Comparison of ENCODE assay signal across 8 cellular contexts in the genomic region with DNA sequence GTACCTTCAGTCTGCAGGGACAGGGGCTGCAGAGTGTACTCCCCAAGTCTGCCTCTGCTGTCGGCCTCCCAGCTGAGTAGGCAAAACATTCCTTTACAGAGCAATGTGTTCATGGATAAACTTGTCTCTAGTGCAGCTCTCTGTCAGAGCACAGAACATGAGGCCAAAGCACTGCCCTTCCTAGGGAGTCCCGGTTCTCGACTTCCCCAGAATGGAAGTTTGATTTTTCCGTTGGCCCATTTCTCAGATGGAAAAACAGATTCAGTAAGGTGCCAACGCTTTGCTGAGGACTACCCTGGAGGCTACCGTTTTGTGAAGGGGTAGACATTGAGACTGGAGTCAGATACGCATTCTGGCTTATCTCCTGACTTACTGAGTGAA. TPM values are rescaled to one million over a fixed set of nuclear protein-coding genes. Genes with fewer than 3 reads are reported as not detected.
DNase-seq lines count a peak whose midpoint lies in the region; ATAC-seq and TF ChIP-seq lines count a peak whose summit lies in the region.

No MANE protein-coding gene starts in this region.

- peak overlapping the region; percentile 86 to 98 (median 94) for H3K4me3 Mint-ChIP-seq in CD4-positive, alpha-beta memory T cell
- H3K4me3 Mint-ChIP-seq in central memory CD8-positive, alpha-beta T cell: peak overlapping the region; percentile 77

- H3K27ac ChIP-seq in CD4-positive, alpha-beta memory T cell (ENCODE audit: low read depth, low read length): peak overlapping the region; percentile 52

- no peaks in the 10 kb centered on the region for H3K9me3 ChIP-seq in CD4-positive, alpha-beta memory T cell (ENCODE audit: control insufficient read depth in 1 of 2, low read length in 2 of 2)
- H3K9me3 ChIP-seq in mucosa of descending colon: no peaks in the 10 kb centered on the region

- peaks cover 52% of the 10 kb centered on the region for H3K4me1 ChIP-seq in CD4-positive, alpha-beta memory T cell (ENCODE audit: insufficient read depth, low read length)
- H3K4me1 ChIP-seq in mucosa of descending colon (ENCODE audit: low read depth): peaks cover 27% of the 10 kb centered on the region

- DNase-seq in CD4-positive, alpha-beta memory T cell: no peak
- DNase-seq in HuH-7.5 (ENCODE audit: low spot score) (peak; percentile 31), mucosa of descending colon (peak in 1 of 3 donors; percentile 30), HuH-7 (ENCODE audit: low spot score) (no peak), NCI-H2029 (lab: John Stamatoyannopoulos, UW) (no peak), SK-N-DZ (ENCODE audit: low spot score) (no peak)
- no peak for DNase-seq in central memory CD8-positive, alpha-beta T cell (ENCODE audit: low spot score in 2 of 2)

- H3K36me3 ChIP-seq in CD4-positive, alpha-beta memory T cell (ENCODE audit: insufficient read depth, low read length): no peaks in the 10 kb centered on the region
- no peaks in the 10 kb centered on the region for H3K36me3 ChIP-seq in mucosa of descending colon (ENCODE audit: low read depth)

- no peaks in the 10 kb centered on the region for H3K27me3 Mint-ChIP-seq in CD4-positive, alpha-beta memory T cell
- no peaks in the 10 kb centered on the region for H3K27me3 Mint-ChIP-seq in central memory CD8-positive, alpha-beta T cell

- H3K36me3 Mint-ChIP-seq in CD4-positive, alpha-beta memory T cell: peaks cover 0 to 8% of the 10 kb centered on the region in 2 donors
- peaks cover 7% of the 10 kb centered on the region for H3K36me3 Mint-ChIP-seq in central memory CD8-positive, alpha-beta T cell (ENCODE audit: insufficient read depth)

- TF ChIP-seq CTCF in mucosa of descending colon (IDR thresholded peaks at IDR 0.05): no peak

- H3K4me3 ChIP-seq in CD4-positive, alpha-beta memory T cell (ENCODE audit: low read length in 2 of 2): peak overlapping the region; percentile 73 to 80
- peak overlapping the region; percentile 48 for H3K4me3 ChIP-seq in mucosa of descending colon

- peak overlapping the region; percentile 87 to 97 (median 92) for H3K27ac Mint-ChIP-seq in CD4-positive, alpha-beta memory T cell
- H3K27ac Mint-ChIP-seq in central memory CD8-positive, alpha-beta T cell (ENCODE audit: low read depth): peak overlapping the region; percentile 69

- CTCF ChIA-PET in CD4-positive, alpha-beta memory T cell (lab: Charles Lee; ENCODE audit: partially characterized antibody): interaction anchor here (1.5 kb wide), 1 partner anchor 10 kb away, joined by 4 read pairs; no protein-coding TSS in a partner anchor

- H3K27me3 ChIP-seq in CD4-positive, alpha-beta memory T cell (ENCODE audit: insufficient read depth, low read length): no peaks in the 10 kb centered on the region

- POLR2A ChIA-PET in CD4-positive, alpha-beta memory T cell (lab: Charles Lee; ENCODE audit: partially characterized antibody): interaction anchor here (3.6 kb wide), 1 partner anchor 12 kb away, joined by 19 read pairs; no protein-coding TSS in a partner anchor

- ATAC-seq in GM21515 (IDR thresholded peaks at IDR 0.05; ENCODE audit: unreplicated experiment) (peak; percentile 45), mucosa of descending colon (peak; percentile 42)
- peak; percentile 20 for ATAC-seq in central memory CD8-positive, alpha-beta T cell (replicated peaks; ENCODE audit: extremely low read depth, poor library complexity, severe bottlenecking)

- intact Hi-C loops in CD4-positive, alpha-beta memory T cell (cut with micrococcal nuclease): no loop called here
- intact Hi-C loops in mucosa of descending colon (cut with DNase I, micrococcal nuclease): no loop called here

- H3K4me1 Mint-ChIP-seq in CD4-positive, alpha-beta memory T cell: peaks cover 45 to 64% (median 50%) of the 10 kb centered on the region in 4 donors
- H3K4me1 Mint-ChIP-seq in central memory CD8-positive, alpha-beta T cell: peaks cover 52% of the 10 kb centered on the region

- peaks cover 0 to 3% (median 2%) of the 10 kb centered on the region in 8 donors for H3K9me3 Mint-ChIP-seq in CD4-positive, alpha-beta memory T cell
- H3K9me3 Mint-ChIP-seq in central memory CD8-positive, alpha-beta T cell: no peaks in the 10 kb centered on the region

RNA-seq across cellular contexts. Expression of a gene that starts 0.4 kb away (rescaled TPM):
- 10 to 100 TPM; 21.8 to 22.1 TPM for total RNA-seq in CD4-positive, alpha-beta memory T cell
- polyA plus RNA-seq in CD4-positive, alpha-beta memory T cell: 10 to 100 TPM; 15.5 to 17.0 TPM
- 10 to 100 TPM; 11.8 to 21.5 (median 20.0) TPM for total RNA-seq in mucosa of descending colon
- 10.0 TPM in 2 replicates for polyA plus RNA-seq in SK-N-DZ (2014; cell fraction: cytosol; rRNA removed)
- 5.4 and 6.7 TPM in 2 replicates for polyA plus RNA-seq in SK-N-DZ (2014; cell fraction: nucleus; rRNA removed)
